ENCODE assay signal across 13 cellular contexts in the genomic region with DNA sequence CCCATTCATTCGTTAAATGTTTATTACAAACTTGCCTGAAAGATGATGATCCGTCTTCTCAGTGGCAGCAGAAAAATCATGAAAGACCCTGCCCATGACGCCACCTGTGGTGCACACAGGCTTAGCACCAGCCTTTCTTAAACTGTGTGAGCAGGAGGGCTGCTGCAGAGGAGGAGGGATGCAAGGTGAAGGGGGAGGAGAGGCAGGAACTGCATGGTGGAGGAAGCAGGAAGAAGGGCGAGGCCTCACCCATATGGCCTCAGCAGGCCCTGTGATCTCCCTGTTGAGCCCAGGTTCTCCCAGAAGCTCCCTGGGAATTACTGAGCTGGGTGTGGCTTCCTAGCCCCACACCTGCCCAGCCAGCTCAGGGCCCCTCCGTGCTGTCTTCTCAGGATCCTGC. TPM values are rescaled to one million over a fixed set of nuclear protein-coding genes. Genes with fewer than 3 reads are reported as not detected.
DNase-seq lines count a peak whose midpoint lies in the region; TF ChIP-seq lines count a peak whose summit lies in the region.
"Had no signal": no experiment of that assay in that cellular context is flagged by ENCODE, and none has a peak within 500 bp of the region (broad histone marks: within the 10 kb centered on the region; RNA-seq: fewer than 3 reads in every experiment).

No MANE protein-coding gene starts in this region.

- intact Hi-C loops in Calu3 (cut with micrococcal nuclease; ENCODE audit: unreplicated experiment) = loop anchor here (5.0 to 10.0 kb wide), 2 partner anchors 35 to 132 kb away; no protein-coding TSS in a partner anchor

- WGBS in H9 (ENCODE audit: extremely low coverage, insufficient read length, low lambda C conversion rate) = no CpG with 5 or more reads among the region's 5 CpGs

- H3K36me3 ChIP-seq in Peyer's patch = no peaks in the 10 kb centered on the region
- H3K36me3 ChIP-seq: SJSA1 had no signal

- no peak overlapping the region for H2BK12ac ChIP-seq in H9 (ENCODE audit: insufficient read length, low read depth, low read length)

- H3K79me2 ChIP-seq in H9 (ENCODE audit: insufficient read depth, low read length) = no peaks in the 10 kb centered on the region

- no peak overlapping the region for H4K5ac ChIP-seq in H9 (ENCODE audit: insufficient read length, low read depth, low read length)

- H2BK5ac ChIP-seq in H9 (ENCODE audit: insufficient read length, low read length) = no peak overlapping the region

- H2BK120ac ChIP-seq in H9 (ENCODE audit: low read depth, low read length, poor library complexity, severe bottlenecking) = no peak overlapping the region

- no peak for TF ChIP-seq POLR2A in Peyer's patch (IDR thresholded peaks at IDR 0.05)

- H3K79me1 ChIP-seq in H9 (ENCODE audit: insufficient read depth, low read depth, low read length, poor library complexity, severe bottlenecking) = no peaks in the 10 kb centered on the region

- H3K27ac Mint-ChIP-seq in Calu3 (ENCODE audit: unreplicated experiment) = peak overlapping the region; percentile 39
- no peak overlapping the region for H3K27ac Mint-ChIP-seq in H9

- H2BK15ac ChIP-seq in H9 (ENCODE audit: low read depth, low read length) = no peak overlapping the region

- H3K4me3 ChIP-seq in Peyer's patch = no peak overlapping the region
- H3K4me3 ChIP-seq: SJSA1 had no signal

- peak overlapping the region; percentile 11 for H3K4me3 Mint-ChIP-seq in Calu3 (ENCODE audit: low read depth, unreplicated experiment)
- peak overlapping the region in 1 of 2 experiments; percentile 41; a peak in 1 of 5 replicates for H3K4me3 Mint-ChIP-seq in H9

- no peak overlapping the region for H3K9ac ChIP-seq in H9 (ENCODE audit: extremely low read depth, insufficient read length, low read length)

- no peak overlapping the region for H3K56ac ChIP-seq in H9 (ENCODE audit: insufficient read length, low read depth, low read length)

- H4K8ac ChIP-seq in H9 (replicated peaks; ENCODE audit: insufficient read length, low read depth, low read length) = no peak overlapping the region

- H3K18ac ChIP-seq in H9 (ENCODE audit: insufficient read length, low read depth, low read length) = no peak overlapping the region

- H3K4me1 ChIP-seq in H9 (ENCODE audit: insufficient read depth, low read length) (peaks cover 3% of the 10 kb centered on the region; the same call in 1 of the 2 replicates), Peyer's patch (peaks cover 0 to 20% (median 5%) of the 10 kb centered on the region in 4 donors)

- no peak overlapping the region for H2AK5ac ChIP-seq in H9 (ENCODE audit: insufficient read length, low read length)

- peak; percentile 79 for DNase-seq in Calu3
- DNase-seq in H9 = peak; percentile 74
- DNase-seq in Peyer's patch = peak in 2 of 3 donors; percentile 72 to 73
- DNase-seq in left kidney (ENCODE audit: low read depth, low spot score) = peak; percentile 58
- no peak for DNase-seq in NOMO-1 treated with DMSO at 0.1 percent for 48 hours (lab: John Stamatoyannopoulos, UW; ENCODE audit: unreplicated experiment)
- no peak for DNase-seq in NCI-H1105 treated with DMSO at 0.1 percent for 48 hours (lab: John Stamatoyannopoulos, UW)
- no peak for DNase-seq in hippocampal formation (lab: John Stamatoyannopoulos, UW)
- DNase-seq: activated naive CD4-positive, alpha-beta T cell treated with anti-CD3 and anti-CD28 coated beads, Interleukin-2, amount 50 U/mL, for 16 hours; cerebellar nuclear complex; kidney; NCI-H2029 treated with DMSO at 0.1 percent for 48 hours had no signal

- H3K23ac ChIP-seq in H9 (ENCODE audit: insufficient read length, low read depth, low read length) = no peak overlapping the region

- peaks cover 19% of the 10 kb centered on the region for H3K36me3 Mint-ChIP-seq in Calu3 (ENCODE audit: insufficient read depth, unreplicated experiment)
- no peaks in the 10 kb centered on the region for H3K36me3 Mint-ChIP-seq in H9 (ENCODE audit: insufficient read depth in 1 of 3, low read depth in 3 of 3)

- CTCF ChIA-PET in Calu3 (lab: Charles Lee) = interaction anchor here (0.8 to 1.3 kb wide), 6 partner anchors 8 to 137 kb away, joined by 3 to 9 read pairs (median 4); no protein-coding TSS in a partner anchor

- H2BK20ac ChIP-seq in H9 (ENCODE audit: low read depth, low read length, poor library complexity, severe bottlenecking) = no peak overlapping the region

- H4K91ac ChIP-seq in H9 (ENCODE audit: insufficient read length, low read depth, low read length) = no peak overlapping the region

- no peak overlapping the region for H3K4ac ChIP-seq in H9 (ENCODE audit: low read depth, low read length)

- H3K14ac ChIP-seq in H9 (ENCODE audit: insufficient read depth, low read length) = no peak overlapping the region

- peaks cover 52% of the 10 kb centered on the region for H3K4me1 Mint-ChIP-seq in Calu3 (ENCODE audit: low read depth, unreplicated experiment)
- peaks cover 5 to 15% of the 10 kb centered on the region in 2 experiments for H3K4me1 Mint-ChIP-seq in H9

- H2AFZ ChIP-seq in H9 (ENCODE audit: low read length) = no peak overlapping the region

- no TSS peak for BruUV-seq in Calu3 (replicated peaks; lab: Mats Ljungman, UMichigan)

- H3K9me3 Mint-ChIP-seq in Calu3 (ENCODE audit: low read depth, unreplicated experiment) = peaks cover 2% of the 10 kb centered on the region
- H3K9me3 Mint-ChIP-seq in H9 = peaks cover 0 to 3% of the 10 kb centered on the region in 2 experiments; a peak in 1 of 5 replicates

- H4K20me1 ChIP-seq in H9 (ENCODE audit: control insufficient read depth, insufficient read depth, insufficient read length) = no peaks in the 10 kb centered on the region

- no peak overlapping the region for H3K4me2 ChIP-seq in H9 (ENCODE audit: insufficient read depth, insufficient read length, low read length)

- H3K9me3 ChIP-seq in H9 (ENCODE audit: control insufficient read depth, low read depth, low read length) (no peaks in the 10 kb centered on the region), Peyer's patch (no peaks in the 10 kb centered on the region)
- H3K9me3 ChIP-seq: SJSA1 had no signal

- H3K27ac ChIP-seq in H9 (ENCODE audit: insufficient read length, low read depth, low read length) (no peak overlapping the region), Peyer's patch (peak overlapping the region in 2 of 4 donors; percentile 60 to 97)
- H3K27ac ChIP-seq: SJSA1 had no signal

- H3K23me2 ChIP-seq in H9 (ENCODE audit: insufficient read length, low read depth, low read length, poor library complexity, severe bottlenecking) = peaks cover 2% of the 10 kb centered on the region

- no peak overlapping the region for H3T11ph ChIP-seq in H9 (ENCODE audit: low read length)

- H3K27me3 ChIP-seq in H9 (ENCODE audit: insufficient read depth, low read length) = no peaks in the 10 kb centered on the region
- H3K27me3 ChIP-seq in Peyer's patch = no peaks in the 10 kb centered on the region
- H3K27me3 ChIP-seq: SJSA1 had no signal

- peak; percentile 43 for TF ChIP-seq CTCF in Calu3 (IDR thresholded peaks at IDR 0.05; ENCODE audit: unreplicated experiment)
- TF ChIP-seq CTCF in H9 (conservative IDR thresholded peaks at IDR 0.05) = peak; percentile 39; the same call in 1 of the 3 replicates
- peak in 1 of 6 experiments; percentile 13 for TF ChIP-seq CTCF in Peyer's patch (IDR thresholded peaks at IDR 0.05)

- H3K27me3 Mint-ChIP-seq in Calu3 (ENCODE audit: unreplicated experiment) = no peaks in the 10 kb centered on the region
- peaks cover 42% of the 10 kb centered on the region for H3K27me3 Mint-ChIP-seq in H9 (ENCODE audit: low read depth)

RNA-seq across cellular contexts. Expression of gene RD3, which starts 25.0 kb away (rescaled TPM):
- total RNA-seq in Calu3 (2022) = not detected in 2 replicates
- total RNA-seq in H9 (2021) = 0.07 TPM in 1 of 2 replicates, not detected in the other
- under 1 TPM in 1 of 4 donors, not detected in 3; 0.27 TPM for total RNA-seq in Peyer's patch
- total RNA-seq: HT1080, SJSA1 had no signal

Comparison
In these comparisons a context has a peak if more than half of its experiments do, and no peak if none do; other contexts are left out.
1. DNase-seq: peak in Calu3 (single experiment), H9 (single experiment), Peyer's patch (2 of 3) and left kidney (single experiment); none in NOMO-1 treated with DMSO at 0.1 percent for 48 hours (single experiment), NCI-H1105 treated with DMSO at 0.1 percent for 48 hours (single experiment) and hippocampal formation (0 of 2).